Comparison of ENCODE assay signal across 12 cellular contexts in the genomic region with DNA sequence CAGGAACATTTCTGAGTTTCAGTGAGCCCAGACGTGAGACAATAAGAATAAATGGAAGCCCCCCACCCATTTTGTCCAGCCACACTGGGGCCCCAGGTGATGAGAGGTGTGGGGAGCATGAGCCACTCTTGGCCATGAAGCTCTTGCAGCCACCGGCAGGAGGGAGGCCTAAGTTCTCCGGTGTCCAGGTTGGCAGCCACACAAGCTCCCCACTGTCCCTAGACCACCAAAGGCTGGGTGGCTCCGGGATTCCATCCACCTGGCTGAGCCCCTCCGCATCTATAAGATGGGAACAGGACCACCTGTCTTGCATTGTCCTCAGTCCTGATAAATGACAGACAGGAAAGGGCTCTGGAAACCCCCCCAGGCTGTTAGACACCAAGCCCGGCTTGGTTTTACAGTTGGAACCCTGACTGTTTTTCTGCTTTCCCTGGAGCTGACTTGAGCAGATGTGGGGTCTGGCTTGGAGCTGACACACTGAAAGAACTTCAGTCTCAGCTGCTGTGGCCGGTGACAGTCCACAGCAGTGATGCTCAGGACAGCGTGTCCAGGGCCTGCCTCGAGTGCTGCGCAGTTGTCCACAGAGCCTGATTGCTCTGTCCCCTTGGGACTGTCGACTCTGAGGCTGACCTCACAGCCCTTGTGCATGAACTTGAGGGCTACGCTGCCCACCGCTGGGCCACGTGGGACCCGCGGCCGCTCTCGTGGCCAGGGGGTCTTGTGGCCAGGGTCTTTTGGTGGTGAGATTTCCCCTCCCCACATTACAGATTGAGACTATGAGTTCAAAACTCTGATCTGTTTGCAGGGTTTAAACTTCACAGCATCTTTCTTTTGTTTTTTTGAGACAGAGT.
"Had no signal": no experiment of that assay in that cellular context is flagged by ENCODE, and none has a peak within 500 bp of the region (broad histone marks: within the 10 kb centered on the region; RNA-seq: fewer than 3 reads in every experiment).

No MANE protein-coding gene starts in this region.

- DNase-seq: activated CD4-positive, alpha-beta T cell treated with anti-CD3 and anti-CD28 coated beads, Interleukin-2, amount 50 U/mL, for 48 hours; activated CD8-positive, alpha-beta memory T cell treated with anti-CD3 and anti-CD28 coated beads, Interleukin-2, amount 10 ng/mL, durations not matched to agents 7 days and 5 days; activated T-cell treated with anti-CD3 and anti-CD28 coated beads, Interleukin-2, amount 50 U/mL, for 1 hour; caudate nucleus; colonic mucosa; stimulated activated CD4-positive, alpha-beta T cell treated with anti-CD3 and anti-CD28 coated beads, Interleukin-15, amount 100 ng/mL, for 24 hours; stimulated activated CD4-positive, alpha-beta T cell treated with anti-CD3 and anti-CD28 coated beads, Interleukin-4, amount 100 ng/mL, for 1 hour had no signal

- H3K27ac ChIP-seq: adrenal gland, colonic mucosa, skin epidermis, WERI-Rb-1 had no signal

- H3K27me3 ChIP-seq: adrenal gland, colonic mucosa had no signal

- ATAC-seq: activated CD8-positive, alpha-beta memory T cell treated with anti-CD3 and anti-CD28 coated beads, Interleukin-2, amount 10 ng/mL, durations not matched to agents 7 days and 5 days; esophagus mucosa had no signal

- H3K36me3 ChIP-seq: adrenal gland, colonic mucosa, WERI-Rb-1 had no signal

- H3K4me1 ChIP-seq: colonic mucosa had no signal

- H3K9me3 ChIP-seq: adrenal gland, colonic mucosa had no signal

- FAIRE-seq: keratinocyte had no signal

- H3K4me3 ChIP-seq: adrenal gland, colonic mucosa, skin epidermis had no signal
